8 cellular contexts compared by ENCODE assay signal in the genomic region with DNA sequence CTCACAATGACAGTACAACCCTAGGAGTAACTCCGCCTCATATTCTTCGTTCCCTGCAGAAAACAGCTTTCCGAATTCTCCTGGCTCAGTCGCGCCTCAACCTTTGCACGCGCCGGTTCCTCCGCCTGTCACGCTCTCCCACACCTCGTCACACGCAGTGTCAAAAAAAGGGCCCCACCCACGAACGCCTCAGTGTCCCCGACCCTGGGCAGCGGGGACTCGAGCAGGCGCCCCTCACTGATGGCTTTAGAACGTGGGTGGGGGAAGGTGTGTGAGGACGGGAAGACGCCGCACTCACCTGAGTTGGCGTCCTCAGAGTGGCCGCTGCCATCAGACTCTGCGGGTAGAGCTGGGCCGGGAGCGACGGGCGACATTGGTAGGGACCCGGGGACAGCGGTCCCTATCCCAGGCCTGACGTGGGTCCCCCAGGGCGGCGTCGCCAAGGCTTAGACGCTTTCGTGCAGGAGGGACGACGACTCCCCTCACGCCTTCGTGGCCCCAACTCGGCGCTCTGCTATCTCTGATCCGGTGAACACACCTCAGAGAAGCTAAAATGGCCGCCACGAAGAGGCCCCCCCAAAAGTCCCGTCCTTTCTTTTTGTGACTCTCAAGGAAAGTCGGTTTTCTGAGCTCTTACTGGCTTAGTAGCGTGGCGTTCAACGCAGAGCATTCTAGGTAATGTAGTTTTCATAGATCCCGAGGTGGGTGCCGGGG.
DNase-seq lines count a peak whose midpoint lies in the region; ATAC-seq and TF ChIP-seq lines count a peak whose summit lies in the region.

Gene ZNF154, minus strand, starts transcription at position 564 of the 714 bp plus-strand sequence. Its CDS starts 233 bp downstream, at position 331.

- H3K27me3 ChIP-seq in tibial artery = no peaks in the 10 kb centered on the region

- peaks cover 13 to 51% (median 43%) of the 10 kb centered on the region in 3 donors for H3K36me3 ChIP-seq in tibial artery

- H3K27me3 Mint-ChIP-seq in activated naive CD4-positive, alpha-beta T cell treated with anti-CD3 and anti-CD28 coated beads, Interleukin-2, amount 10 ng/mL, durations not matched to agents 7 days and 5 days = peaks cover 22% of the 10 kb centered on the region
- peaks cover 9% of the 10 kb centered on the region for H3K27me3 Mint-ChIP-seq in nephron (ENCODE audit: low read depth)

- peak within 1 kb of the TSS in 1 of 2 donors; percentile 34 for H3K27ac ChIP-seq in tibial artery

- peak within 1 kb of the TSS; percentile 82 for H3K27ac Mint-ChIP-seq in activated naive CD4-positive, alpha-beta T cell treated with anti-CD3 and anti-CD28 coated beads, Interleukin-2, amount 10 ng/mL, durations not matched to agents 7 days and 5 days
- H3K27ac Mint-ChIP-seq in nephron = peak within 1 kb of the TSS; percentile 86 to 99 (median 98)

- DNase-seq in activated naive CD4-positive, alpha-beta T cell treated with anti-CD3 and anti-CD28 coated beads, Interleukin-2, amount 10 ng/mL, durations not matched to agents 7 days and 5 days = peak; percentile 50
- peak; percentile 87 for DNase-seq in germinal center (ENCODE audit: low spot score)
- no peak for DNase-seq in tibial artery
- no peak for DNase-seq in DMS79 treated with DMSO at 0.1 percent for 48 hours (lab: John Stamatoyannopoulos, UW)

- CTCF ChIA-PET in activated naive CD4-positive, alpha-beta T cell treated with anti-CD3 and anti-CD28 coated beads, Interleukin-2, amount 10 ng/mL, durations not matched to agents 7 days and 5 days (lab: Charles Lee) = interaction anchor here (1.0 kb wide), 1 partner anchor 27 kb away, joined by 3 read pairs; the partner anchor contains the start of gene ZNF551

- H3K4me1 Mint-ChIP-seq in activated naive CD4-positive, alpha-beta T cell treated with anti-CD3 and anti-CD28 coated beads, Interleukin-2, amount 10 ng/mL, durations not matched to agents 7 days and 5 days = peaks cover 20% of the 10 kb centered on the region
- H3K4me1 Mint-ChIP-seq in nephron = peaks cover 5% of the 10 kb centered on the region

- peaks cover 7 to 100% (median 83%) of the 10 kb centered on the region in 3 donors for H3K9me3 ChIP-seq in tibial artery

- H3K36me3 Mint-ChIP-seq in activated naive CD4-positive, alpha-beta T cell treated with anti-CD3 and anti-CD28 coated beads, Interleukin-2, amount 10 ng/mL, durations not matched to agents 7 days and 5 days = peaks cover 36% of the 10 kb centered on the region
- peaks cover 85% of the 10 kb centered on the region for H3K36me3 Mint-ChIP-seq in nephron (ENCODE audit: low read depth)

- peaks cover 71% of the 10 kb centered on the region for H3K9me3 Mint-ChIP-seq in activated naive CD4-positive, alpha-beta T cell treated with anti-CD3 and anti-CD28 coated beads, Interleukin-2, amount 10 ng/mL, durations not matched to agents 7 days and 5 days
- H3K9me3 Mint-ChIP-seq in nephron = peaks cover 77% of the 10 kb centered on the region

- H3K4me3 Mint-ChIP-seq in activated naive CD4-positive, alpha-beta T cell treated with anti-CD3 and anti-CD28 coated beads, Interleukin-2, amount 10 ng/mL, durations not matched to agents 7 days and 5 days = peak within 1 kb of the TSS; percentile 77
- H3K4me3 Mint-ChIP-seq in nephron = peak within 1 kb of the TSS; percentile 94 to 95 (median 94)

- intact Hi-C loops in tibial artery (cut with DNase I; ENCODE audit: low total_unique reads) = no loop called here

- ATAC-seq in HG02938 (IDR thresholded peaks at IDR 0.05; ENCODE audit: unreplicated experiment) = peak; percentile 62
- ATAC-seq in GM21737 (IDR thresholded peaks at IDR 0.05; ENCODE audit: unreplicated experiment) = no peak
- ATAC-seq in GM21528 (IDR thresholded peaks at IDR 0.05; ENCODE audit: low FRiP score, unreplicated experiment) = no peak

- no peaks in the 10 kb centered on the region for H3K4me1 ChIP-seq in tibial artery

- H3K4me3 ChIP-seq in tibial artery = peak within 1 kb of the TSS; percentile 36 to 42

- TF ChIP-seq CTCF in nephron (IDR thresholded peaks at IDR 0.05; ENCODE audit: unreplicated experiment in 3 of 3) (no peak), tibial artery (IDR thresholded peaks at IDR 0.05) (no peak)

Comparison
In these comparisons a context has a peak if more than half of its experiments do, and no peak if none do; other contexts are left out.
1. DNase-seq: peak in activated naive CD4-positive, alpha-beta T cell treated with anti-CD3 and anti-CD28 coated beads, Interleukin-2, amount 10 ng/mL, durations not matched to agents 7 days and 5 days (single experiment) and germinal center (single experiment); none in tibial artery (0 of 2) and DMS79 treated with DMSO at 0.1 percent for 48 hours (single experiment).